In the genomic region with DNA sequence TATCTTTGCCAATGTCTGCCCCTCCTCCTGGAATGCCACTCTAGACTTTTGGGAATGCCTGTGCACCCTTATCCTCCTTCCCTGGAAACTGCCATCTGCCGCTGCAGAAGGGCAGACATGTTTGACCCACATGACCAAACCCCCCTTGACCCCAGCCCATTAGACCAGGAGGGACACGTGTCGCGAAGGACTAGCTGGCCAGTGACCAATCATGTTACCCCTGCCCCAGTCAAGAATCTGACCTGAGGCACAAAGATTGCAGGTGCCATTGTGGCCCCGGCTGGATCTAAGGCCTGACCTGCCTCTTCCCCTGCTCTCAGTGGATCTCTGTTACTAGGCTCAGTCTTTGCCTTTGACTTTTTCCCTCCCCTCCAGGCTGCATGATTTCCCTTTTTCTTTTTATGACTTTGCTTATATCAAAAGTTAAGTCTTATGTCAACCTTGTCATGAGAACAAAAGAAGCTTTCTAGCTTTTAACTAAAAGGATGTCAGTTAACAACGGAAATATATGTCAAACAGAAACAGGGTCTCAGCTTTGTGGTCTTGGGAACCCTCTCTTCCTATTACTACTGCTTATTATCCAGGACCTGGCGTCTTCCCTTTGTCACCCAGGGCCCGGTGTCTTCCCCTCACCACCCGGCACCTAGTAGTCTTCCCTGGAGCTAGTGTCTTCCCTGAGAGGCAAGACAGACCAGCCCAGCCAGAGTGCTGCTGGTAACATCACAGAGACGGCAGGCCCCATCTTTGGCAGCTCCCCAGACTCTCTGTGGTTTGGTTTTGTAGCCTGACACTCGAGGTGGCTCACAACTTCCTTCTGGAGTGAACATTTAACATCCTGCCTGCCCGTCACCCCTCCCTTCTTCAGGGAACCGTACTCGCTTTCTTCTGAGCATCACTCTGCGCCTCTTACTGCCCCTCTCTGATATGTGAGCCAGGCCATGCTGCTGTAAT, we compare ENCODE assay signal across 8 cellular contexts. TPM values are rescaled to one million over a fixed set of nuclear protein-coding genes. Genes with fewer than 3 reads are reported as not detected.
DNase-seq lines count a peak whose midpoint lies in the region; ATAC-seq and TF ChIP-seq lines count a peak whose summit lies in the region.

No MANE protein-coding gene starts in this region.

- H3K9me3 ChIP-seq in smooth muscle cell (replicated peaks; ENCODE audit: low read depth): no peaks in the 10 kb centered on the region

- H3K4me3 ChIP-seq in smooth muscle cell: no peak overlapping the region

- H3K27ac Mint-ChIP-seq in effector memory CD8-positive, alpha-beta T cell: peak overlapping the region; percentile 90 to 97

- peak overlapping the region; percentile 78 to 79 for H3K4me3 Mint-ChIP-seq in effector memory CD8-positive, alpha-beta T cell

- peaks cover 21% of the 10 kb centered on the region for H3K36me3 Mint-ChIP-seq in effector memory CD8-positive, alpha-beta T cell (ENCODE audit: insufficient read depth)

- no peak for TF ChIP-seq CTCF in smooth muscle cell (IDR thresholded peaks at IDR 0.05; ENCODE audit: borderline replicate concordance, insufficient read depth, poor library complexity, severe bottlenecking)

- peak overlapping the region; percentile 79 for H3K27ac ChIP-seq in smooth muscle cell (ENCODE audit: low read depth)

- H3K36me3 ChIP-seq in smooth muscle cell (ENCODE audit: low read depth): no peaks in the 10 kb centered on the region

- H3F3A ChIP-seq in smooth muscle cell (ENCODE audit: low read depth): peaks cover 13% of the 10 kb centered on the region

- H2AFZ ChIP-seq in smooth muscle cell (ENCODE audit: low read depth): no peak overlapping the region

- H3K27me3 ChIP-seq in smooth muscle cell (ENCODE audit: low read depth): no peaks in the 10 kb centered on the region

- no peaks in the 10 kb centered on the region for H3K9me3 Mint-ChIP-seq in effector memory CD8-positive, alpha-beta T cell

- peak; percentile 96 for ATAC-seq in effector memory CD8-positive, alpha-beta T cell (replicated peaks)

- H3K4me1 ChIP-seq in smooth muscle cell (ENCODE audit: low read depth): no peaks in the 10 kb centered on the region

- H4K20me1 ChIP-seq in smooth muscle cell (ENCODE audit: low read depth): no peaks in the 10 kb centered on the region

- WGBS in smooth muscle cell (ENCODE audit: low lambda C conversion rate): 58% methylated on average over 15 of the region's 15 CpGs

- H3K9ac ChIP-seq in smooth muscle cell (ENCODE audit: low read depth): peak overlapping the region; percentile 58

- H3K4me2 ChIP-seq in smooth muscle cell: peak overlapping the region; percentile 29

- no peaks in the 10 kb centered on the region for H3K27me3 Mint-ChIP-seq in effector memory CD8-positive, alpha-beta T cell

- DNase-seq in SIG-M5 treated with dmso at 0.1 percent for 504 hours (lab: John Stamatoyannopoulos, UW; ENCODE audit: unreplicated experiment): peak; percentile 84
- no peak for DNase-seq in SIG-M5 (lab: John Stamatoyannopoulos, UW)
- DNase-seq in Kasumi-1 (lab: John Stamatoyannopoulos, UW): peak; percentile 100
- DNase-seq in activated CD4-positive, alpha-beta T cell treated with anti-CD3 and anti-CD28 coated beads, Interleukin-2, amount 50 U/mL, for 48 hours: peak; percentile 79 to 85
- DNase-seq in effector memory CD8-positive, alpha-beta T cell: peak; percentile 79 to 86 (median 79)
- no peak for DNase-seq in smooth muscle cell (lab: John Stamatoyannopoulos, UW; ENCODE audit: unreplicated experiment)
- no peak for DNase-seq in NCI-H187 treated with DMSO at 0.1 percent for 48 hours (lab: John Stamatoyannopoulos, UW)
- no peak for DNase-seq in 8988T

- no peaks in the 10 kb centered on the region for H3K79me2 ChIP-seq in smooth muscle cell (ENCODE audit: low read depth)

- peaks cover 51 to 60% of the 10 kb centered on the region in 2 donors for H3K4me1 Mint-ChIP-seq in effector memory CD8-positive, alpha-beta T cell (ENCODE audit: low read depth in 2 of 2)

RNA-seq across cellular contexts. Expression of a gene that starts 24.4 kb away (rescaled TPM):
- 24.3 and 28.5 TPM in 2 replicates for total RNA-seq in smooth muscle cell
- polyA plus RNA-seq in smooth muscle cell: 29.7 and 35.2 TPM in 2 replicates

Comparison
In these comparisons a context has a peak if more than half of its experiments do, and no peak if none do; other contexts are left out.
1. DNase-seq: peak in SIG-M5 treated with dmso at 0.1 percent for 504 hours (single experiment), Kasumi-1 (2 of 2), activated CD4-positive, alpha-beta T cell treated with anti-CD3 and anti-CD28 coated beads, Interleukin-2, amount 50 U/mL, for 48 hours (2 of 2) and effector memory CD8-positive, alpha-beta T cell (3 of 3); none in SIG-M5 (single experiment), smooth muscle cell (single experiment), NCI-H187 treated with DMSO at 0.1 percent for 48 hours (single experiment) and 8988T (single experiment).